In the genomic region with DNA sequence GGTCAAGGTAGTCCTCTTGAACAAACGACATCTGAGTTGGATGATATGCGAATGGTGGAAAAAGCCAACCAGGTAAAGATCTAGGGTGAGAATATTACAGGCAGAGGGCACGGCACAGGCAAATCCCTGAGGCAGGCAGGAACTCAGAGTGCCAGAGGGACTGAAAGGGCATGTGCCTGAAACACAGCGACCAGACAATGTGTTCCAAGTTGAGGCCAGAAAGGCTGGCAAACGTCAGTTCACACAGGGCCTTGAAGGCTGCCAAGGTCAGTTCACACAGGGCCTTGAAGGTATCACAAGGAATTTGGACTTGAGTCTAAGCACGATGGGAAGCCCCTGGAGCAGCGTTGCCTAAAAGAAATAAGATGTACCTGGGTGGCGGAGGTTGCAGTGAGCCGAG, we compare ENCODE assay signal across 25 cellular contexts. TPM values are rescaled to one million over a fixed set of nuclear protein-coding genes. Genes with fewer than 3 reads are reported as not detected.
"Had no signal": no experiment of that assay in that cellular context is flagged by ENCODE, and none has a peak within 500 bp of the region (broad histone marks: within the 10 kb centered on the region; RNA-seq: fewer than 3 reads in every experiment).

No MANE protein-coding gene starts in this region.

- ATAC-seq: left lobe of liver; mucosa of descending colon; naive thymus-derived CD4-positive, alpha-beta T cell; natural killer cell treated with Interleukin-12 subunit alpha and Interleukin-12 subunit beta and Interleukin-15 and Interleukin-18, amount 100 ng/mL, for 72 hours; right lobe of liver; stimulated activated memory B cell treated with anti-CD40 and anti-IgM and Interleukin-4, amounts not matched to agents 10 μg/mL and 1 μg/mL and 100 μg/mL, for 72 hours; stimulated activated naive CD8-positive, alpha-beta T cell treated with anti-CD3 and anti-CD28 coated beads, Interleukin-15, amount 100 ng/mL, for 72 hours had no signal

- H3K9me3 ChIP-seq: mucosa of descending colon, ovary, prostate gland, right lobe of liver, uterus had no signal

- H3K27ac ChIP-seq: heart right ventricle, hepatocyte, ovary, prostate gland, right lobe of liver, tibial nerve, uterus had no signal

- H3K4me1 ChIP-seq: right lobe of liver, tibial nerve, uterus had no signal

- H3K4me3 ChIP-seq: heart right ventricle, hepatocyte, lung, mucosa of descending colon, ovary, prostate gland, right lobe of liver, smooth muscle cell, tibial nerve, uterus had no signal

- H3K27me3 ChIP-seq: hepatocyte, ovary, right lobe of liver, uterus had no signal

- H3K36me3 ChIP-seq: heart right ventricle, ovary, prostate gland, right lobe of liver, uterus had no signal

- H3K4me2 ChIP-seq: hepatocyte, smooth muscle cell had no signal

- H2AFZ ChIP-seq: hepatocyte had no signal

- DNase-seq: heart right ventricle; islet precursor cell; midbrain; mucosa of descending colon; naive thymus-derived CD4-positive, alpha-beta T cell; ovary; posterior cingulate gyrus; retina; right lobe of liver; stimulated activated CD4-positive, alpha-beta T cell treated with anti-CD3 and anti-CD28 coated beads, Interleukin-1b, Interleukin-23, amount 100 ng/mL, for 48 hours; stimulated activated CD4-positive, alpha-beta T cell treated with anti-CD3 and anti-CD28 coated beads, Interleukin-2, amount 100 ng/mL, for 48 hours; stimulated activated CD4-positive, alpha-beta T cell treated with anti-CD3 and anti-CD28 coated beads, Interleukin-4, amount 100 ng/mL, for 4 hours; stimulated activated CD8-positive, alpha-beta memory T cell treated with anti-CD3 and anti-CD28 coated beads, Interleukin-4, amount 100 ng/mL, for 48 hours; stimulated activated naive CD4-positive, alpha-beta T cell treated with Interleukin-2 at 50 U/mL for 16 hours; stimulated activated naive CD8-positive, alpha-beta T cell treated with anti-CD3 and anti-CD28 coated beads, Interleukin-15, amount 100 ng/mL, for 72 hours; substantia nigra; uterus had no signal

RNA-seq across cellular contexts. Expression of a gene that starts 20.1 kb away (rescaled TPM):
- polyA plus RNA-seq: naive thymus-derived CD4-positive, alpha-beta T cell had no signal
